1 cellular context compared by ENCODE assay signal in genomic region chr7:3229904-3230470, GRCh38.
TF ChIP-seq lines count a peak whose summit lies in the region.

No MANE protein-coding gene starts in this region.

TF ChIP-seq in SK-N-SH, 30 proteins besides CTCF, POLR2A, EP300 and RAD21 (continued from another document):
- TF ChIP-seq USF2 (IDR thresholded peaks at IDR 0.05; ENCODE audit: borderline replicate concordance, low read depth, low read length) (no peak), TCF12 (IDR thresholded peaks at IDR 0.05) (no peak), RCOR1 (IDR thresholded peaks at IDR 0.05; ENCODE audit: low read length) (no peak), FOXM1 (IDR thresholded peaks at IDR 0.05; ENCODE audit: low read depth) (no peak), RXRA (IDR thresholded peaks at IDR 0.05; ENCODE audit: borderline replicate concordance, low read depth) (no peak), RFX5 (IDR thresholded peaks at IDR 0.05; ENCODE audit: low read length) (no peak)
